Comparison of ENCODE assay signal across 2 cellular contexts in the genomic region with DNA sequence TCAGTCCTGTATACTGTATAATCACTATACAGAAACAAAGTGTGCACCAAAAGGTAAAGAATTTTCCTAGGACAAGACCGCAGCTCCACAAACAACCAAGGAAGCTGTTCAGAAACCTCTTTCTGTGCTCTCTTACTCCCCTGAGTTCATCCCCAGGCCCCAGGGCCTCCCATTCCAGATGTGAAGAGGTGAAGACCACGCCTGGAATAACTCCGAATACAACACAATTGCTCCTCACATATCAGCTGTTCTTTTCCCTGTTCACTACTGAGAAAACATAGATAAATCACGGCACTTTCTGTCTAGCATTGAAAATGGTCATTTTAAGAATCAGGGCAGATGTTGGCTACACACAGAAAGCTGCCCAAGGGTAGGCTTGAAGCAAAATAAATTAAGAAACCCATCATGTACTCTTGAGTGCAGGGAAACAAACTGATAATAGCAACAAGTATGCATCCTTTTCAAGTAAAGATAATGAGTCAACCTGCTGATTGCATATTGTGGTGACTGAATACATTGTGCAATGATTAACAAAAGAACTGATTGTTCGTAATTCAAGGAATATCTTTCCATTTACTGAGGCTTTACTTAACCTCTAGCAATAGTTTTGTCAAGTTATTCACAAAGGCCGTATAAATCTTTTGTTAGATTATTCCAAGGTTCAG.
TF ChIP-seq lines count a peak whose summit lies in the region.

No MANE protein-coding gene starts in this region.

TF ChIP-seq in HepG2, 621 proteins besides CTCF, POLR2A, EP300 and RAD21:
- TF ChIP-seq CEBPB (IDR thresholded peaks at IDR 0.05; ENCODE audit: borderline replicate concordance, low read depth, low read length): peak; percentile 35; the same call in 1 of the 2 replicates
- TF ChIP-seq TCF7L2 (IDR thresholded peaks at IDR 0.05; ENCODE audit: low read depth, low read length): no peak
TF ChIP-seq in HepG2: peak in this region for 1.

TF ChIP-seq in H1, 55 proteins besides CTCF, POLR2A, EP300 and RAD21:
- TF ChIP-seq RBBP5 (IDR thresholded peaks at IDR 0.05; ENCODE audit: borderline replicate concordance, low read depth, low read length) (no peak), KDM1A (IDR thresholded peaks at IDR 0.05; ENCODE audit: borderline replicate concordance, low read length) (no peak), TAF7 (optimal IDR thresholded peaks at IDR 0.05; ENCODE audit: borderline replicate concordance, low read depth, low read length) (no peak), PHF8 (conservative IDR thresholded peaks at IDR 0.05; ENCODE audit: low read depth, low read length) (no peak), RNF2 (IDR thresholded peaks at IDR 0.05; ENCODE audit: borderline replicate concordance, low read depth, low read length, missing control alignments, poor library complexity, severe bottlenecking) (no peak)
TF ChIP-seq in H1: peak in this region for 0.
